1 cellular context compared by ENCODE assay signal in the genomic region with DNA sequence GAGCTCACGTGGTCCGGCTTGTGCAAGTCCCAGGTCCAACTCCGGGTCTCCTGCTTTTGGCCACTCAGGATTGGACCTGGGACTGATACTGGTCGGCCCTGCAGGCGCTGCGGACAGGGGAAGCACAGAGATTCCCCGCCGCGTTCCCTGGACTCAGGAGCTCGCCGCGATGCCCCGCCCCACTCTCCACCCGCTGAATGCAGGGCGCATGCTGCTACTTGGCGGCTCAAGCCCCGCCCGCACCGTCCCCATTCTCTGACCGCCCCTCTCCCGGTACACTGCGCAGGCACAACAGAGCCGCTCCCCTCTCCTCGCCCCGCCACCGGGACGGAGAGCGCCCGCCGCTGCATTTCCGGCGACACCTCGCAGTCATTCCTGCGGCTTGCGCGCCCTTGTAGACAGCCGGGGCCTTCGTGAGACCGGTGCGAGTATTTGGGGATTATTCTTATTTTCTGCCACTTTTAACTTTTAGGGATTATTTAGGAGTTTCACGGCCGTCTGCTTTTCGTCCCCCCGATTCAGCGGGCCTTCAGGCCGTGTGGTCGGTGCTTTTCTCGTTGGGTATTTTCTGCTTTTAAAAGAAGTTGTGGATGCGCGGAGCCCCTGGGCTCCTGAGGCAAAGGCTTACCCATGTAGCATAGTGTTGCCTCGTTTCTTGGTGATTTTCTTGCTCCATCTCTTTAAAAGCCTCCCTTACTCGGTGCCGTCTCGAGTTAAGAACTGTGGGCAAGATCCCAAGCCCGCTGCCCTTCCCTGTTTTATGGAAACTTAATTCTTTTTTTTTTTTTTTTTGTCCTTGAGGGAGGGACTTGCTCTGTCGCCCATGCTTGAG.
TF ChIP-seq lines count a peak whose summit lies in the region.

A gene (plus strand): TSS at position 251 of the 832 bp plus-strand sequence. CDS start 1,544 bp downstream, outside the sequence.

TF ChIP-seq in HepG2, 621 proteins besides CTCF, POLR2A, EP300 and RAD21 (continued from another document and continues in another):
- TF ChIP-seq, protein P1, sequence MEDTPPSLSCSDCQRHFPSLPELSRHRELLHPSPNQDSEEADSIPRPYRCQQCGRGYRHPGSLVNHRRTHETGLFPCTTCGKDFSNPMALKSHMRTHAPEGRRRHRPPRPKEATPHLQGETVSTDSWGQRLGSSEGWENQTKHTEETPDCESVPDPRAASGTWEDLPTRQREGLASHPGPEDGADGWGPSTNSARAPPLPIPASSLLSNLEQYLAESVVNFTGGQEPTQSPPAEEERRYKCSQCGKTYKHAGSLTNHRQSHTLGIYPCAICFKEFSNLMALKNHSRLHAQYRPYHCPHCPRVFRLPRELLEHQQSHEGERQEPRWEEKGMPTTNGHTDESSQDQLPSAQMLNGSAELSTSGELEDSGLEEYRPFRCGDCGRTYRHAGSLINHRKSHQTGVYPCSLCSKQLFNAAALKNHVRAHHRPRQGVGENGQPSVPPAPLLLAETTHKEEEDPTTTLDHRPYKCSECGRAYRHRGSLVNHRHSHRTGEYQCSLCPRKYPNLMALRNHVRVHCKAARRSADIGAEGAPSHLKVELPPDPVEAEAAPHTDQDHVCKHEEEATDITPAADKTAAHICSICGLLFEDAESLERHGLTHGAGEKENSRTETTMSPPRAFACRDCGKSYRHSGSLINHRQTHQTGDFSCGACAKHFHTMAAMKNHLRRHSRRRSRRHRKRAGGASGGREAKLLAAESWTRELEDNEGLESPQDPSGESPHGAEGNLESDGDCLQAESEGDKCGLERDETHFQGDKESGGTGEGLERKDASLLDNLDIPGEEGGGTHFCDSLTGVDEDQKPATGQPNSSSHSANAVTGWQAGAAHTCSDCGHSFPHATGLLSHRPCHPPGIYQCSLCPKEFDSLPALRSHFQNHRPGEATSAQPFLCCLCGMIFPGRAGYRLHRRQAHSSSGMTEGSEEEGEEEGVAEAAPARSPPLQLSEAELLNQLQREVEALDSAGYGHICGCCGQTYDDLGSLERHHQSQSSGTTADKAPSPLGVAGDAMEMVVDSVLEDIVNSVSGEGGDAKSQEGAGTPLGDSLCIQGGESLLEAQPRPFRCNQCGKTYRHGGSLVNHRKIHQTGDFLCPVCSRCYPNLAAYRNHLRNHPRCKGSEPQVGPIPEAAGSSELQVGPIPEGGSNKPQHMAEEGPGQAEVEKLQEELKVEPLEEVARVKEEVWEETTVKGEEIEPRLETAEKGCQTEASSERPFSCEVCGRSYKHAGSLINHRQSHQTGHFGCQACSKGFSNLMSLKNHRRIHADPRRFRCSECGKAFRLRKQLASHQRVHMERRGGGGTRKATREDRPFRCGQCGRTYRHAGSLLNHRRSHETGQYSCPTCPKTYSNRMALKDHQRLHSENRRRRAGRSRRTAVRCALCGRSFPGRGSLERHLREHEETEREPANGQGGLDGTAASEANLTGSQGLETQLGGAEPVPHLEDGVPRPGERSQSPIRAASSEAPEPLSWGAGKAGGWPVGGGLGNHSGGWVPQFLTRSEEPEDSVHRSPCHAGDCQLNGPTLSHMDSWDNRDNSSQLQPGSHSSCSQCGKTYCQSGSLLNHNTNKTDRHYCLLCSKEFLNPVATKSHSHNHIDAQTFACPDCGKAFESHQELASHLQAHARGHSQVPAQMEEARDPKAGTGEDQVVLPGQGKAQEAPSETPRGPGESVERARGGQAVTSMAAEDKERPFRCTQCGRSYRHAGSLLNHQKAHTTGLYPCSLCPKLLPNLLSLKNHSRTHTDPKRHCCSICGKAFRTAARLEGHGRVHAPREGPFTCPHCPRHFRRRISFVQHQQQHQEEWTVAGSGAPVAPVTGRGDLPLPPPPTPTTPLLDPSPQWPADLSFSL (CRISPR knock-in tag; IDR thresholded peaks at IDR 0.05) = no peak; the same call in 1 of the 2 replicates
- peak; percentile 80; the same call in 1 of the 2 replicates for TF ChIP-seq ZNF614 (CRISPR knock-in tag; IDR thresholded peaks at IDR 0.05; ENCODE audit: borderline replicate concordance)
- TF ChIP-seq ZKSCAN5 (CRISPR knock-in tag; IDR thresholded peaks at IDR 0.05) = 0 out of 2 replicates have a peak, but pooled peaks have one; percentile 57
- TF ChIP-seq PHB2 (IDR thresholded peaks at IDR 0.05; ENCODE audit: partially characterized antibody) = no peak
- TF ChIP-seq, protein P2, sequence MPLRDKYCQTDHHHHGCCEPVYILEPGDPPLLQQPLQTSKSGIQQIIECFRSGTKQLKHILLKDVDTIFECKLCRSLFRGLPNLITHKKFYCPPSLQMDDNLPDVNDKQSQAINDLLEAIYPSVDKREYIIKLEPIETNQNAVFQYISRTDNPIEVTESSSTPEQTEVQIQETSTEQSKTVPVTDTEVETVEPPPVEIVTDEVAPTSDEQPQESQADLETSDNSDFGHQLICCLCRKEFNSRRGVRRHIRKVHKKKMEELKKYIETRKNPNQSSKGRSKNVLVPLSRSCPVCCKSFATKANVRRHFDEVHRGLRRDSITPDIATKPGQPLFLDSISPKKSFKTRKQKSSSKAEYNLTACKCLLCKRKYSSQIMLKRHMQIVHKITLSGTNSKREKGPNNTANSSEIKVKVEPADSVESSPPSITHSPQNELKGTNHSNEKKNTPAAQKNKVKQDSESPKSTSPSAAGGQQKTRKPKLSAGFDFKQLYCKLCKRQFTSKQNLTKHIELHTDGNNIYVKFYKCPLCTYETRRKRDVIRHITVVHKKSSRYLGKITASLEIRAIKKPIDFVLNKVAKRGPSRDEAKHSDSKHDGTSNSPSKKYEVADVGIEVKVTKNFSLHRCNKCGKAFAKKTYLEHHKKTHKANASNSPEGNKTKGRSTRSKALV (CRISPR knock-in tag; IDR thresholded peaks at IDR 0.05) = peak; percentile 80; the same call in 1 of the 2 replicates
- TF ChIP-seq, protein P3, sequence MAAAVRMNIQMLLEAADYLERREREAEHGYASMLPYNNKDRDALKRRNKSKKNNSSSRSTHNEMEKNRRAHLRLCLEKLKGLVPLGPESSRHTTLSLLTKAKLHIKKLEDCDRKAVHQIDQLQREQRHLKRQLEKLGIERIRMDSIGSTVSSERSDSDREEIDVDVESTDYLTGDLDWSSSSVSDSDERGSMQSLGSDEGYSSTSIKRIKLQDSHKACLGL (CRISPR knock-in tag; IDR thresholded peaks at IDR 0.05) = peak; percentile 64; the same call in 1 of the 2 replicates
- no peak for TF ChIP-seq FOXA1 (IDR thresholded peaks at IDR 0.05)
- TF ChIP-seq FOXA1 (CRISPR knock-in tag; IDR thresholded peaks at IDR 0.05) = peak; percentile 59; the same call in 1 of the 2 replicates
- peak; percentile 98 for TF ChIP-seq ZNF430 (CRISPR knock-in tag; IDR thresholded peaks at IDR 0.05)
- TF ChIP-seq, protein P4, sequence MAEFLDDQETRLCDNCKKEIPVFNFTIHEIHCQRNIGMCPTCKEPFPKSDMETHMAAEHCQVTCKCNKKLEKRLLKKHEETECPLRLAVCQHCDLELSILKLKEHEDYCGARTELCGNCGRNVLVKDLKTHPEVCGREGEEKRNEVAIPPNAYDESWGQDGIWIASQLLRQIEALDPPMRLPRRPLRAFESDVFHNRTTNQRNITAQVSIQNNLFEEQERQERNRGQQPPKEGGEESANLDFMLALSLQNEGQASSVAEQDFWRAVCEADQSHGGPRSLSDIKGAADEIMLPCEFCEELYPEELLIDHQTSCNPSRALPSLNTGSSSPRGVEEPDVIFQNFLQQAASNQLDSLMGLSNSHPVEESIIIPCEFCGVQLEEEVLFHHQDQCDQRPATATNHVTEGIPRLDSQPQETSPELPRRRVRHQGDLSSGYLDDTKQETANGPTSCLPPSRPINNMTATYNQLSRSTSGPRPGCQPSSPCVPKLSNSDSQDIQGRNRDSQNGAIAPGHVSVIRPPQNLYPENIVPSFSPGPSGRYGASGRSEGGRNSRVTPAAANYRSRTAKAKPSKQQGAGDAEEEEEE (CRISPR knock-in tag; IDR thresholded peaks at IDR 0.05; ENCODE audit: borderline replicate concordance) = peak; percentile 51; the same call in 1 of the 2 replicates
- peak; percentile 84 for TF ChIP-seq NRL (CRISPR knock-in tag; IDR thresholded peaks at IDR 0.05; ENCODE audit: borderline replicate concordance)
- TF ChIP-seq ELF4 (CRISPR knock-in tag; IDR thresholded peaks at IDR 0.05; ENCODE audit: borderline replicate concordance) = no peak
- TF ChIP-seq RFX5 (IDR thresholded peaks at IDR 0.05; ENCODE audit: low read depth, low read length) = no peak
- no peak for TF ChIP-seq MAFG (CRISPR knock-in tag; IDR thresholded peaks at IDR 0.05)
- peak; percentile 96 for TF ChIP-seq MYC (CRISPR knock-in tag; IDR thresholded peaks at IDR 0.05; ENCODE audit: borderline replicate concordance)
- TF ChIP-seq NCOA1 (CRISPR knock-in tag; IDR thresholded peaks at IDR 0.05) = no peak
- TF ChIP-seq, protein P5, sequence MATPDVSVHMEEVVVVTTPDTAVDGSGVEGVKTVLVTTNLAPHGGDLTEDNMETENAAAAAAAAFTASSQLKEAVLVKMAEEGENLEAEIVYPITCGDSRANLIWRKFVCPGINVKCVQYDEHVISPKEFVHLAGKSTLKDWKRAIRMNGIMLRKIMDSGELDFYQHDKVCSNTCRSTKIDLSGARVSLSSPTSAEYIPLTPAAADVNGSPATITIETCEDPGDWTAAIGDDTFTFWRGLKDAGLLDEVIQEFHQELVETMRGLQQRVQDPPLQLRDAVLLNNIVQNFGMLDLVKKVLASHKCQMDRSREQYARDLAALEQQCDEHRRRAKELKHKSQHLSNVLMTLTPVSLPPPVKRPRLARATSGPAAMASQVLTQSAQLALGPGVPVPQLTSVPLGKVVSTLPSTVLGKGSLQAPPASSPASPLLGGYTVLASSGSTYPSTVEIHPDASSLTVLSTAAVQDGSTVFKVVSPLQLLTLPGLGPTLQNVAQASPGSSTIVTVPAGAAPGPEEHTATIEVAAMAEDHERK (CRISPR knock-in tag; IDR thresholded peaks at IDR 0.05; ENCODE audit: low read depth) = 0 out of 2 replicates have a peak, but pooled peaks have one; percentile 23
- TF ChIP-seq CHCHD3 (CRISPR knock-in tag; IDR thresholded peaks at IDR 0.05) = peak; percentile 51; the same call in 1 of the 2 replicates
- no peak for TF ChIP-seq ZFAT (CRISPR knock-in tag; conservative IDR thresholded peaks at IDR 0.05)
- TF ChIP-seq, protein P6, sequence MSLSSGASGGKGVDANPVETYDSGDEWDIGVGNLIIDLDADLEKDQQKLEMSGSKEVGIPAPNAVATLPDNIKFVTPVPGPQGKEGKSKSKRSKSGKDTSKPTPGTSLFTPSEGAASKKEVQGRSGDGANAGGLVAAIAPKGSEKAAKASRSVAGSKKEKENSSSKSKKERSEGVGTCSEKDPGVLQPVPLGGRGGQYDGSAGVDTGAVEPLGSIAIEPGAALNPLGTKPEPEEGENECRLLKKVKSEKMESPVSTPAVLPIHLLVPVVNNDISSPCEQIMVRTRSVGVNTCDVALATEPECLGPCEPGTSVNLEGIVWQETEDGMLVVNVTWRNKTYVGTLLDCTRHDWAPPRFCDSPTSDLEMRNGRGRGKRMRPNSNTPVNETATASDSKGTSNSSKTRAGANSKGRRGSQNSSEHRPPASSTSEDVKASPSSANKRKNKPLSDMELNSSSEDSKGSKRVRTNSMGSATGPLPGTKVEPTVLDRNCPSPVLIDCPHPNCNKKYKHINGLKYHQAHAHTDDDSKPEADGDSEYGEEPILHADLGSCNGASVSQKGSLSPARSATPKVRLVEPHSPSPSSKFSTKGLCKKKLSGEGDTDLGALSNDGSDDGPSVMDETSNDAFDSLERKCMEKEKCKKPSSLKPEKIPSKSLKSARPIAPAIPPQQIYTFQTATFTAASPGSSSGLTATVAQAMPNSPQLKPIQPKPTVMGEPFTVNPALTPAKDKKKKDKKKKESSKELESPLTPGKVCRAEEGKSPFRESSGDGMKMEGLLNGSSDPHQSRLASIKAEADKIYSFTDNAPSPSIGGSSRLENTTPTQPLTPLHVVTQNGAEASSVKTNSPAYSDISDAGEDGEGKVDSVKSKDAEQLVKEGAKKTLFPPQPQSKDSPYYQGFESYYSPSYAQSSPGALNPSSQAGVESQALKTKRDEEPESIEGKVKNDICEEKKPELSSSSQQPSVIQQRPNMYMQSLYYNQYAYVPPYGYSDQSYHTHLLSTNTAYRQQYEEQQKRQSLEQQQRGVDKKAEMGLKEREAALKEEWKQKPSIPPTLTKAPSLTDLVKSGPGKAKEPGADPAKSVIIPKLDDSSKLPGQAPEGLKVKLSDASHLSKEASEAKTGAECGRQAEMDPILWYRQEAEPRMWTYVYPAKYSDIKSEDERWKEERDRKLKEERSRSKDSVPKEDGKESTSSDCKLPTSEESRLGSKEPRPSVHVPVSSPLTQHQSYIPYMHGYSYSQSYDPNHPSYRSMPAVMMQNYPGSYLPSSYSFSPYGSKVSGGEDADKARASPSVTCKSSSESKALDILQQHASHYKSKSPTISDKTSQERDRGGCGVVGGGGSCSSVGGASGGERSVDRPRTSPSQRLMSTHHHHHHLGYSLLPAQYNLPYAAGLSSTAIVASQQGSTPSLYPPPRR (CRISPR knock-in tag; IDR thresholded peaks at IDR 0.05; ENCODE audit: borderline replicate concordance) = peak; percentile 89
- TF ChIP-seq MED13 (CRISPR knock-in tag; IDR thresholded peaks at IDR 0.05) = peak; percentile 65
- TF ChIP-seq ZNF496 (CRISPR knock-in tag; IDR thresholded peaks at IDR 0.05; ENCODE audit: insufficient replicate concordance) = no peak
- no peak for TF ChIP-seq REXO4 (CRISPR knock-in tag; IDR thresholded peaks at IDR 0.05; ENCODE audit: borderline replicate concordance)
- peak; percentile 89 for TF ChIP-seq POLR2AphosphoS5 (IDR thresholded peaks at IDR 0.05; ENCODE audit: low read depth, low read length)
- 0 out of 2 replicates have a peak, but pooled peaks have one; percentile 28 for TF ChIP-seq ZNF224 (CRISPR knock-in tag; IDR thresholded peaks at IDR 0.05)
- TF ChIP-seq DNMT1 (CRISPR knock-in tag; IDR thresholded peaks at IDR 0.05) = no peak
- TF ChIP-seq, protein P7, sequence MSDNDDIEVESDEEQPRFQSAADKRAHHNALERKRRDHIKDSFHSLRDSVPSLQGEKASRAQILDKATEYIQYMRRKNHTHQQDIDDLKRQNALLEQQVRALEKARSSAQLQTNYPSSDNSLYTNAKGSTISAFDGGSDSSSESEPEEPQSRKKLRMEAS (IDR thresholded peaks at IDR 0.05) = peak; percentile 96
- no peak for TF ChIP-seq SMARCC2 (IDR thresholded peaks at IDR 0.05)
- peak; percentile 99 for TF ChIP-seq ZSCAN29 (CRISPR knock-in tag; conservative IDR thresholded peaks at IDR 0.05)
- TF ChIP-seq SMAD9 (CRISPR knock-in tag; IDR thresholded peaks at IDR 0.05) = no peak
- TF ChIP-seq PCBP2 (optimal IDR thresholded peaks at IDR 0.05; ENCODE audit: low read depth, low read length, poor library complexity, severe bottlenecking) = no peak
- TF ChIP-seq, protein P8, sequence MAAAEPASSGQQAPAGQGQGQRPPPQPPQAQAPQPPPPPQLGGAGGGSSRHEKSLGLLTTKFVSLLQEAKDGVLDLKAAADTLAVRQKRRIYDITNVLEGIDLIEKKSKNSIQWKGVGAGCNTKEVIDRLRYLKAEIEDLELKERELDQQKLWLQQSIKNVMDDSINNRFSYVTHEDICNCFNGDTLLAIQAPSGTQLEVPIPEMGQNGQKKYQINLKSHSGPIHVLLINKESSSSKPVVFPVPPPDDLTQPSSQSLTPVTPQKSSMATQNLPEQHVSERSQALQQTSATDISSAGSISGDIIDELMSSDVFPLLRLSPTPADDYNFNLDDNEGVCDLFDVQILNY (CRISPR knock-in tag; conservative IDR thresholded peaks at IDR 0.05) = no peak; the same call in 1 of the 2 replicates
- peak; percentile 67 for TF ChIP-seq AGO2 (optimal IDR thresholded peaks at IDR 0.05; ENCODE audit: low read depth, low read length)
